Comparison of ENCODE assay signal across 10 cellular contexts in the genomic region with DNA sequence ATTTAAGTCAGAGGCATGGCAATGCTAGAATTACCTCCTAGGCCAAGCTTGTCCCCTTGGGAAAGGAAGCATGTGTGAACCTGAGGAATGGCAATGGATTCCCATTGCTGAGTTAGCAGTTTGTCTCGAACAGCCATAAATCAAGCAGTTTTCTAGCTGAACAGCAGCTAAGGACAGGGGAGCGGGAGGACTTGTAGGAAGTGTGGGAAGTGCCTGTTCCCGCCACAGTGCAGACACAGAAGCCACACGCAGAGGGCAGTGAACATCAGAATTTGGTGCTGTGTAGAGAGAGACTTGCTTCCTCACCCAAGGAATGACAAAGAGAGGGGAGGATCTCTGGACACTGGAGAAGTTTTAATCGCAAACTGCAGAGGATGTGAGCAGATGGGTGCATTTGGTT. TPM values are rescaled to one million over a fixed set of nuclear protein-coding genes. Genes with fewer than 3 reads are reported as not detected.
A peak's percentile ranks its signal among the peaks of the same experiment; 100 is the strongest.
DNase-seq lines count a peak whose midpoint lies in the region; ATAC-seq, FAIRE-seq and TF ChIP-seq lines count a peak whose summit lies in the region.
"Had no signal": no experiment of that assay in that cellular context is flagged by ENCODE, and none has a peak within 500 bp of the region (broad histone marks: within the 10 kb centered on the region; RNA-seq: fewer than 3 reads in every experiment).

No MANE protein-coding gene starts in this region.

- H3K27ac ChIP-seq in SK-N-MC, result peak overlapping the region; percentile 43; the same call in 1 of the 2 replicates
- H3K27ac ChIP-seq: HL-60 had no signal

- ATAC-seq in stimulated activated naive CD8-positive, alpha-beta T cell treated with anti-CD3 and anti-CD28 coated beads, Interleukin-15, amount 100 ng/mL, for 72 hours, result no peak
- no peak for ATAC-seq in GM18517 (IDR thresholded peaks at IDR 0.05; ENCODE audit: unreplicated experiment)

- DNase-seq in activated CD4-positive, alpha-beta T cell treated with anti-CD3 and anti-CD28 coated beads, Interleukin-2, amount 10 ng/mL, durations not matched to agents 24 days and 14 days, result peak; percentile 55
- no peak for DNase-seq in activated CD4-positive, alpha-beta T cell treated with anti-CD3 and anti-CD28 coated beads, Interleukin-2, amount 50 U/mL, for 4 hours
- DNase-seq in SK-N-MC (ENCODE audit: low read depth, low spot score) (no peak), fibroblast of peridontal ligament (ENCODE audit: extremely low read depth) (peak; percentile 17), H54 (ENCODE audit: insufficient read length, low spot score) (no peak), cortex of kidney (lab: John Stamatoyannopoulos, UW) (no peak)
- DNase-seq in stimulated activated naive CD8-positive, alpha-beta T cell treated with anti-CD3 and anti-CD28 coated beads, Interleukin-15, amount 100 ng/mL, for 72 hours, result no peak

- no peak for TF ChIP-seq POLR2A in H54 (IDR thresholded peaks at IDR 0.05; ENCODE audit: low read depth, low read length)

- H3K27ac Mint-ChIP-seq in activated CD4-positive, alpha-beta T cell treated with anti-CD3 and anti-CD28 coated beads, Interleukin-2, amount 10 ng/mL, durations not matched to agents 24 days and 14 days, result peak overlapping the region; percentile 30
- H3K27ac Mint-ChIP-seq in stimulated activated naive CD8-positive, alpha-beta T cell treated with anti-CD3 and anti-CD28 coated beads, Interleukin-15, amount 100 ng/mL, for 72 hours, result peak overlapping the region; percentile 74 to 87

- peaks cover 6% of the 10 kb centered on the region for H3K27me3 Mint-ChIP-seq in activated CD4-positive, alpha-beta T cell treated with anti-CD3 and anti-CD28 coated beads, Interleukin-2, amount 10 ng/mL, durations not matched to agents 24 days and 14 days
- H3K27me3 Mint-ChIP-seq in stimulated activated naive CD8-positive, alpha-beta T cell treated with anti-CD3 and anti-CD28 coated beads, Interleukin-15, amount 100 ng/mL, for 72 hours, result no peaks in the 10 kb centered on the region

- no peak for FAIRE-seq in H54 (lab: Jason Lieb, UNC)

- intact Hi-C loops in activated CD4-positive, alpha-beta T cell treated with anti-CD3 and anti-CD28 coated beads, Interleukin-2, amount 10 ng/mL, durations not matched to agents 24 days and 14 days (cut with micrococcal nuclease), result no loop called here

- peak overlapping the region; percentile 48 for H3K9ac ChIP-seq in SK-N-MC (ENCODE audit: insufficient read length)

- H3K9me3 Mint-ChIP-seq in activated CD4-positive, alpha-beta T cell treated with anti-CD3 and anti-CD28 coated beads, Interleukin-2, amount 10 ng/mL, durations not matched to agents 24 days and 14 days, result no peaks in the 10 kb centered on the region
- no peaks in the 10 kb centered on the region for H3K9me3 Mint-ChIP-seq in stimulated activated naive CD8-positive, alpha-beta T cell treated with anti-CD3 and anti-CD28 coated beads, Interleukin-15, amount 100 ng/mL, for 72 hours

- peak overlapping the region; percentile 94 for H3K4me3 ChIP-seq in SK-N-MC

- H3K4me3 Mint-ChIP-seq in activated CD4-positive, alpha-beta T cell treated with anti-CD3 and anti-CD28 coated beads, Interleukin-2, amount 10 ng/mL, durations not matched to agents 24 days and 14 days, result no peak overlapping the region
- peak overlapping the region; percentile 36 to 64 for H3K4me3 Mint-ChIP-seq in stimulated activated naive CD8-positive, alpha-beta T cell treated with anti-CD3 and anti-CD28 coated beads, Interleukin-15, amount 100 ng/mL, for 72 hours

- H3K4me1 Mint-ChIP-seq in activated CD4-positive, alpha-beta T cell treated with anti-CD3 and anti-CD28 coated beads, Interleukin-2, amount 10 ng/mL, durations not matched to agents 24 days and 14 days, result peaks cover 51% of the 10 kb centered on the region
- peaks cover 61% of the 10 kb centered on the region for H3K4me1 Mint-ChIP-seq in stimulated activated naive CD8-positive, alpha-beta T cell treated with anti-CD3 and anti-CD28 coated beads, Interleukin-15, amount 100 ng/mL, for 72 hours

- H3K9me3 ChIP-seq in SK-N-MC (ENCODE audit: low read depth, low read length), result no peaks in the 10 kb centered on the region

- peaks cover 75% of the 10 kb centered on the region for H3K36me3 ChIP-seq in SK-N-MC (ENCODE audit: insufficient read depth, low read length)

- peaks cover 14% of the 10 kb centered on the region for H3K36me3 Mint-ChIP-seq in activated CD4-positive, alpha-beta T cell treated with anti-CD3 and anti-CD28 coated beads, Interleukin-2, amount 10 ng/mL, durations not matched to agents 24 days and 14 days (ENCODE audit: low read depth)

RNA-seq across cellular contexts. Expression of a gene that starts 3.8 kb away (rescaled TPM):
- 48.6 and 51.5 TPM in 2 replicates for total RNA-seq in activated CD4-positive, alpha-beta T cell treated with anti-CD3 and anti-CD28 coated beads, Interleukin-2, amount 10 ng/mL, durations not matched to agents 24 days and 14 days

RNA-seq across cellular contexts. Expression of a gene that starts 53.2 kb away (rescaled TPM):
- total RNA-seq in activated CD4-positive, alpha-beta T cell treated with anti-CD3 and anti-CD28 coated beads, Interleukin-2, amount 10 ng/mL, durations not matched to agents 24 days and 14 days, result not detected in 2 replicates
- total RNA-seq: epithelial cell of proximal tubule had no signal

Comparison
In these comparisons a context has a peak if more than half of its experiments do, and no peak if none do; other contexts are left out.
1. DNase-seq: peak in activated CD4-positive, alpha-beta T cell treated with anti-CD3 and anti-CD28 coated beads, Interleukin-2, amount 10 ng/mL, durations not matched to agents 24 days and 14 days (single experiment) and fibroblast of peridontal ligament (single experiment); none in activated CD4-positive, alpha-beta T cell treated with anti-CD3 and anti-CD28 coated beads, Interleukin-2, amount 50 U/mL, for 4 hours (0 of 2), SK-N-MC (single experiment), stimulated activated naive CD8-positive, alpha-beta T cell treated with anti-CD3 and anti-CD28 coated beads, Interleukin-15, amount 100 ng/mL, for 72 hours (0 of 2), H54 (single experiment) and cortex of kidney (single experiment).